ENCODE assay signal across 7 cellular contexts in the genomic region with DNA sequence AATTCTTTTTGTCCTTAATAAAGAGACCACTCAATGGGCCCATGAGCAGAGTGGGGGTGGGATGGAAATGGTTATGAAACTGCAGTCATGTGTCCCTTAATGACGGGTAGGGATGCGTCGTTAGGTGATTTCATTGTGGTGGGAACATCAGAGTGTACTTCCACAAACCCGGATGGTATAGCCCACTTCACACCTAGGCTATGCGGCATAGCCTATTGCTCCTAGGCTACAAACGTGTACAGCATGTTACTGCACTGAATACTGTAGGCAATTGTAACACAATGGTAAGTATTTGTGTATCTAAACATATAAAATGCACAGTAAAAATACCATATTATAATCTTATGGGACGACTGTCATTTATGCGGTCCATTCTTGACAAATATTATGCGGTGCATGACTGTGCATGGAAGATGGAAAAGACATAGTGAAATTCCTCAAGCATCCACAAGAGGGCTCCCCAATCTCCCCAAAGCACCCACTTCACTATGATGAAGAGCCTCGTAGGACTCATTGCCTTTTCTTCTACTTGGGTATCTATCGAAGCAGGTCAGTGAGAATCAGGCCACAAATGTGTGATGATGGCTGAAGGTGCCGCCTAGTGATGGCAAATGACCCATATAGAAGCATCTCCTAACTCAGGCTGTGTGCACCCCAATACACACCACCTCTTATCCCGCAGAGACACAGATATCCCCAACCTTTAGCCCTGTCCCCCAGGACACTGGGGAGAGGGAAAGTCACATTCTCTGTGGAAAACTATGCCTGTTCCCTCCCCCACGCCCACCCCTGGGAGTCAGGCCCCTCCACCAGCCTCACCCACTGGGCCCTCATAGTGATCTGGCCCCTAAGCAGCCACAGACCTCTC. TPM values are rescaled to one million over a fixed set of nuclear protein-coding genes. Genes with fewer than 3 reads are reported as not detected.
DNase-seq lines count a peak whose midpoint lies in the region; ATAC-seq, FAIRE-seq and TF ChIP-seq lines count a peak whose summit lies in the region.

No MANE protein-coding gene starts in this region.

- no peak overlapping the region for H2AFZ ChIP-seq in GM12878 (ENCODE audit: control insufficient read depth, low read depth, low read length)

- in situ Hi-C loops in GM12878 (cut with MboI), result no loop called here

- peak; percentile 93 for ATAC-seq in GM12878

- intact Hi-C loops in GM12878 (cut with micrococcal nuclease; ENCODE audit: unreplicated experiment), result loop anchor here (2.0 to 5.0 kb wide), 2 partner anchors 26 to 241 kb away; no protein-coding TSS in a partner anchor
- intact Hi-C loops in thyroid gland (cut with DNase I), result no loop called here

- TF ChIP-seq POLR2A in GM12878 (IDR thresholded peaks at IDR 0.05; ENCODE audit: low read depth, low read length) (no peak), thyroid gland (IDR thresholded peaks at IDR 0.05) (no peak)

- FAIRE-seq in RCC 7860 (lab: Jason Lieb, UNC), result peak; percentile 38
- peak; percentile 98 for FAIRE-seq in GM12878 (lab: Jason Lieb, UNC)

- 26% methylated on average over 14 of the region's 14 CpGs for WGBS in GM12878 (ENCODE audit: insufficient coverage, insufficient replicate concordance, low lambda C conversion rate, missing lambda C conversion rate)
- WGBS in thyroid gland, 2 donors, result 40 to 50% methylated on average over 14 of the region's 14 CpGs

- no peak overlapping the region for H3K9ac ChIP-seq in GM12878 (ENCODE audit: control insufficient read depth, insufficient read depth, low read length)

- RAD21 ChIA-PET in GM12878 (lab: Charles Lee; ENCODE audit: unreplicated experiment), result no interaction called here

- peak; percentile 69 to 77 (median 71) for TF ChIP-seq CTCF in GM12878 (IDR thresholded peaks at IDR 0.05 in 2 of 3, conservative IDR thresholded peaks at IDR 0.05 in 1 of 3; ENCODE audit: control insufficient read depth in 2 of 3, extremely low read depth in 1 of 3, insufficient read depth in 1 of 3, low read depth in 3 of 3, low read length in 3 of 3)
- TF ChIP-seq CTCF in thyroid gland (IDR thresholded peaks at IDR 0.05), result peak; percentile 35 to 60 (median 51)

- DNase-seq in EH (ENCODE audit: low read depth) (peak; percentile 61), HuH-7 (ENCODE audit: low spot score) (peak; percentile 71), RCC 7860 (ENCODE audit: low spot score) (peak; percentile 50), GM12878 (ENCODE audit: low read depth, low spot score) (no peak), kidney glomerular epithelial cell (lab: John Stamatoyannopoulos, UW) (peak; percentile 35), thyroid gland (peak in 1 of 2 donors; percentile 4), occipital lobe (lab: John Stamatoyannopoulos, UW) (no peak)

- H3K9me3 ChIP-seq in GM12878 (replicated peaks; ENCODE audit: control insufficient read depth, insufficient read depth, low read length) (no peaks in the 10 kb centered on the region; the same call in 2 of the 3 replicates), thyroid gland (no peaks in the 10 kb centered on the region)

- H3K4me1 ChIP-seq in GM12878 (ENCODE audit: control insufficient read depth, insufficient read depth, low read length), result no peaks in the 10 kb centered on the region
- no peaks in the 10 kb centered on the region for H3K4me1 ChIP-seq in thyroid gland

- peak; percentile 64 for TF ChIP-seq RAD21 in GM12878 (IDR thresholded peaks at IDR 0.05; ENCODE audit: insufficient read depth, low read depth, low read length)

- CTCF ChIA-PET in GM12878 (lab: Yijun Ruan, JAX), result interaction anchor here (0.6 to 1.4 kb wide), 5 partner anchors 26 to 111 kb away, joined by 3 to 5 read pairs (median 3); a partner anchor contains a TSS

- no TSS peak for BruUV-seq in GM12878 (replicated peaks; lab: Mats Ljungman, UMichigan)

- H3K36me3 ChIP-seq in GM12878 (ENCODE audit: control insufficient read depth in 2 of 2, insufficient read depth in 2 of 2, low read length in 1 of 2) (no peaks in the 10 kb centered on the region), thyroid gland (no peaks in the 10 kb centered on the region)

- SMC1A ChIA-PET in GM12878 (lab: Charles Lee; ENCODE audit: uncharacterized antibody, unreplicated experiment), result no interaction called here

- H3K27ac ChIP-seq in GM12878 (ENCODE audit: control insufficient read depth, insufficient read depth), result no peak overlapping the region
- no peak overlapping the region for H3K27ac ChIP-seq in thyroid gland

- H3K4me2 ChIP-seq in GM12878 (ENCODE audit: control insufficient read depth, insufficient read depth), result no peak overlapping the region

- no peaks in the 10 kb centered on the region for H3K79me2 ChIP-seq in GM12878 (ENCODE audit: control insufficient read depth, insufficient read depth, low read length)

- H4K20me1 ChIP-seq in GM12878 (ENCODE audit: control insufficient read depth, insufficient read depth), result no peaks in the 10 kb centered on the region; the same call in 1 of the 2 replicates

- POLR2A ChIA-PET in GM12878 (lab: Charles Lee), result no interaction called here

- peaks cover 0 to 4% of the 10 kb centered on the region in 2 experiments; a peak in 2 of 4 replicates for H3K27me3 ChIP-seq in GM12878 (replicated peaks in 1 of 2; ENCODE audit: control insufficient read depth in 2 of 2, insufficient read depth in 2 of 2, low read length in 1 of 2)
- peaks cover 5% of the 10 kb centered on the region for H3K27me3 ChIP-seq in thyroid gland

- H3K4me3 ChIP-seq in GM12878 (no peak overlapping the region), thyroid gland (replicated peaks in 1 of 3) (no peak overlapping the region)

- TF ChIP-seq EP300 in GM12878 (IDR thresholded peaks at IDR 0.05; ENCODE audit: borderline replicate concordance in 1 of 2, control insufficient read depth in 1 of 2, low read depth in 2 of 2, low read length in 2 of 2), result no peak

RNA-seq across cellular contexts. Expression of a gene that starts 43.5 kb away (rescaled TPM):
- total RNA-seq in GM12878 (2013; cell fraction: nucleolus; rRNA removed), result 7.7 and 9.6 TPM in 2 replicates
- total RNA-seq in GM12878 (2014; rRNA removed) (7.9 and 8.4 TPM in 2 replicates), GM12878 (2014; rRNA removed; fragmentation: Illumina TruSeq; extraction: Trizol) (3.2 and 4.1 TPM in 2 replicates), GM12878 (2021) (8.3 and 9.5 TPM in 2 replicates), thyroid gland (1 to 10 TPM in 2 of 4 donors, under 1 TPM in 2; 0.40 to 2.9 (median 0.87) TPM), occipital lobe (not detected)
- polyA plus RNA-seq in GM12878 (2011; ENCODE audit: low read depth), result 2.3 TPM
- polyA plus RNA-seq in GM12878 (2011; rRNA removed) (8.6 and 9.6 TPM in 2 replicates), GM12878 (2014; fragmentation: Illumina TruSeq; extraction: Trizol) (4.8 and 6.0 TPM in 2 replicates), GM12878 (2014; fragmentation: Nextera tagmentation; extraction: Ambion mirVana) (1 to 10 TPM in 1 of 2 experiments, under 1 TPM in 1; 0.63 to 1.8 TPM), GM12878 (2014; rRNA removed) (6.0 and 6.3 TPM in 2 replicates), GM12878 (2016; fragmentation: Nextera tagmentation; extraction: Ambion mirVana) (1 to 10 TPM; 1.6 to 1.7 TPM)
- 11.3 and 12.2 TPM in 2 replicates for polyA plus RNA-seq in GM12878 (2011; cell fraction: cytosol; rRNA removed)
- polyA plus RNA-seq in GM12878 (2011; cell fraction: nucleus; rRNA removed), result 21.6 and 25.3 TPM in 2 replicates
- polyA plus RNA-seq in GM12878 (2012), result 4.7 and 7.3 TPM in 2 replicates
- 6.6 and 12.4 TPM in 2 replicates for polyA minus RNA-seq in GM12878 (2011; rRNA and poly(A)+ RNA removed)
- polyA minus RNA-seq in GM12878 (2011; cell fraction: cytosol; rRNA and poly(A)+ RNA removed), result 6.7 and 10.3 TPM in 2 replicates
- polyA minus RNA-seq in GM12878 (2011; cell fraction: nucleus; rRNA and poly(A)+ RNA removed), result 9.1 and 11.5 TPM in 2 replicates

RNA-seq across cellular contexts. Expression of a gene that starts 45.0 kb away (rescaled TPM):
- total RNA-seq in GM12878 (2013; cell fraction: nucleolus; rRNA removed), result 63.2 and 64.3 TPM in 2 replicates
- total RNA-seq in GM12878 (2014; rRNA removed) (8.4 and 9.9 TPM in 2 replicates), GM12878 (2014; rRNA removed; fragmentation: Illumina TruSeq; extraction: Trizol) (4.0 and 5.7 TPM in 2 replicates), GM12878 (2021) (14.2 and 16.1 TPM in 2 replicates), thyroid gland (10 to 100 TPM; 12.7 to 18.0 (median 14.7) TPM), occipital lobe (4.5 TPM)
- 3.9 TPM for polyA plus RNA-seq in GM12878 (2011; ENCODE audit: low read depth)
- polyA plus RNA-seq in GM12878 (2011; rRNA removed) (4.7 and 9.9 TPM in 2 replicates), GM12878 (2014; fragmentation: Illumina TruSeq; extraction: Trizol) (2.4 and 5.3 TPM in 2 replicates), GM12878 (2014; fragmentation: Nextera tagmentation; extraction: Ambion mirVana) (under 1 TPM; 0.50 to 0.82 TPM), GM12878 (2014; rRNA removed) (14.0 and 18.4 TPM in 2 replicates), GM12878 (2016; fragmentation: Nextera tagmentation; extraction: Ambion mirVana) (1 to 10 TPM; 6.3 to 7.2 TPM)
- polyA plus RNA-seq in GM12878 (2011; cell fraction: cytosol; rRNA removed), result 7.8 and 11.8 TPM in 2 replicates
- polyA plus RNA-seq in GM12878 (2011; cell fraction: nucleus; rRNA removed), result 205 and 247 TPM in 2 replicates
- polyA plus RNA-seq in GM12878 (2012), result 12.7 and 12.9 TPM in 2 replicates
- polyA minus RNA-seq in GM12878 (2011; rRNA and poly(A)+ RNA removed), result 9.4 and 19.1 TPM in 2 replicates
- 6.3 and 6.9 TPM in 2 replicates for polyA minus RNA-seq in GM12878 (2011; cell fraction: cytosol; rRNA and poly(A)+ RNA removed)
- polyA minus RNA-seq in GM12878 (2011; cell fraction: nucleus; rRNA and poly(A)+ RNA removed), result 46.7 and 51.1 TPM in 2 replicates

RNA-seq across cellular contexts. Expression of a gene that starts 54.8 kb away (rescaled TPM):
- total RNA-seq in GM12878 (2013; cell fraction: nucleolus; rRNA removed), result 16.1 and 17.5 TPM in 2 replicates
- total RNA-seq in GM12878 (2014; rRNA removed) (56.6 and 56.9 TPM in 2 replicates), GM12878 (2014; rRNA removed; fragmentation: Illumina TruSeq; extraction: Trizol) (32.7 and 35.6 TPM in 2 replicates), GM12878 (2021) (44.6 and 44.8 TPM in 2 replicates), thyroid gland (10 to 100 TPM; 36.1 to 51.9 (median 39.1) TPM), occipital lobe (9.7 TPM)
- polyA plus RNA-seq in GM12878 (2011; ENCODE audit: low read depth), result 31.9 TPM
- polyA plus RNA-seq in GM12878 (2011; rRNA removed) (37.1 and 61.9 TPM in 2 replicates), GM12878 (2014; fragmentation: Illumina TruSeq; extraction: Trizol) (22.4 and 48.3 TPM in 2 replicates), GM12878 (2014; fragmentation: Nextera tagmentation; extraction: Ambion mirVana) (10 to 100 TPM; 18.9 to 22.3 TPM), GM12878 (2014; rRNA removed) (46.1 and 50.7 TPM in 2 replicates), GM12878 (2016; fragmentation: Nextera tagmentation; extraction: Ambion mirVana) (10 to 100 TPM; 46.3 to 49.1 TPM)
- polyA plus RNA-seq in GM12878 (2011; cell fraction: cytosol; rRNA removed), result 90.0 and 112 TPM in 2 replicates
- 48.9 and 49.8 TPM in 2 replicates for polyA plus RNA-seq in GM12878 (2011; cell fraction: nucleus; rRNA removed)
- polyA plus RNA-seq in GM12878 (2012), result 40.6 and 55.5 TPM in 2 replicates
- polyA minus RNA-seq in GM12878 (2011; rRNA and poly(A)+ RNA removed), result 81.3 and 114 TPM in 2 replicates
- polyA minus RNA-seq in GM12878 (2011; cell fraction: cytosol; rRNA and poly(A)+ RNA removed), result 28.9 and 35.2 TPM in 2 replicates
- 13.5 and 24.3 TPM in 2 replicates for polyA minus RNA-seq in GM12878 (2011; cell fraction: nucleus; rRNA and poly(A)+ RNA removed)

RNA-seq across cellular contexts. Expression of a gene that starts 54.9 kb away (rescaled TPM):
- not detected in 2 replicates for total RNA-seq in GM12878 (2013; cell fraction: nucleolus; rRNA removed)
- total RNA-seq in GM12878 (2014; rRNA removed) (0.16 and 0.23 TPM in 2 replicates), GM12878 (2014; rRNA removed; fragmentation: Illumina TruSeq; extraction: Trizol) (0.22 and 0.37 TPM in 2 replicates), GM12878 (2021) (0.38 and 0.53 TPM in 2 replicates), thyroid gland (1 to 10 TPM in 2 of 4 donors, under 1 TPM in 1, not detected in 1; 0.44 to 3.2 (median 2.0) TPM), occipital lobe (not detected)
- 0.42 TPM for polyA plus RNA-seq in GM12878 (2011; ENCODE audit: low read depth)
- polyA plus RNA-seq in GM12878 (2011; rRNA removed) (0.35 and 0.39 TPM in 2 replicates), GM12878 (2014; fragmentation: Illumina TruSeq; extraction: Trizol) (1.0 and 2.8 TPM in 2 replicates), GM12878 (2014; fragmentation: Nextera tagmentation; extraction: Ambion mirVana) (under 1 TPM in 1 of 2 experiments, not detected in 1; 0.15 TPM), GM12878 (2014; rRNA removed) (0.29 and 0.72 TPM in 2 replicates), GM12878 (2016; fragmentation: Nextera tagmentation; extraction: Ambion mirVana) (1 to 10 TPM; 1.7 to 1.8 TPM)
- polyA plus RNA-seq in GM12878 (2011; cell fraction: cytosol; rRNA removed), result 0.28 and 0.45 TPM in 2 replicates
- 0.67 and 0.89 TPM in 2 replicates for polyA plus RNA-seq in GM12878 (2011; cell fraction: nucleus; rRNA removed)
- 0.34 and 0.35 TPM in 2 replicates for polyA plus RNA-seq in GM12878 (2012)
- polyA minus RNA-seq in GM12878 (2011; rRNA and poly(A)+ RNA removed), result 0.31 and 0.37 TPM in 2 replicates
- polyA minus RNA-seq in GM12878 (2011; cell fraction: cytosol; rRNA and poly(A)+ RNA removed), result not detected in 2 replicates
- 0.48 TPM in 1 of 2 replicates, not detected in the other for polyA minus RNA-seq in GM12878 (2011; cell fraction: nucleus; rRNA and poly(A)+ RNA removed)

Comparison
In these comparisons a context has a peak if more than half of its experiments do, and no peak if none do; other contexts are left out.
1. DNase-seq: peak in EH (single experiment), HuH-7 (single experiment), RCC 7860 (single experiment) and kidney glomerular epithelial cell (single experiment); none in GM12878 (single experiment) and occipital lobe (single experiment).